ENCODE assay signal across 8 cellular contexts in the genomic region with DNA sequence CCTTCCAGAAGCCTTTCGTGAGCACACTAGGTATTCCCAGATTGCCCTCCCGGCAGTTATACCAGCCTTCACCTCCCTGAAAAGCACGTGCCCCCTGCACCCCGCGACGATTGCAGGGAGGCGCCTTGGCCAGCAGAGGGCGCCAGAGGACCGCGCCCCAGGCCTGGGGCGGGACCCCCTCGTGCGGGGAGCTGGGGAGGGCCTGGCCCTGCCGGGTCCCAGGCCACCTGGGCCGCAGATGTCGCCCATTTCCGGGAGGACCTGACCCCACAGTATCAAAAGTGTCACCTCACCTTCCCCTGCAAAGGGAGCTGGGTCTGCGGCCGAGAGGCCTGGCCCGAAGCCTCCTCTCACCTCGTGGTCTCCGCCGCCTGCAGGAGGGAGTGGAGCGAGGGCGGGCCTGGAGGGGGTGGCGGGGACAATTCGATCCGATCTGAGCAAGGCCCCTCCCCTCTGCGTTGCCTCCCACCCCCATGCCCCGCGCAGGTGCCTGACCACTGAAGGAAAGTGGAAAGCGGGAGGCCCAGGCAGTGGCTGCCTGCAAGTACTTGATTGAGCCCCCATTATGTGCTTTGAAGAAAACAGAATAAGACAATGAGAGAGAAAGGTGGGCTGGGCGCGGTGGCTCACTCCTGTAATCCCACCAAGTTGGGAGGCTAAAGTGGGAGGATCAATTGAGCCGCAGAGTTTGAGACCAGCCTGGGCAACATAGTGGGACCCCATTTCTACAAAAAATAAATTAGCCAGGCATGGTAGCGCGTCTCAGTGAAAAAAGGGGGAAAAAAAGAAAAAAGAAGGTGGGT. TPM values are rescaled to one million over a fixed set of nuclear protein-coding genes. Genes with fewer than 3 reads are reported as not detected.
DNase-seq lines count a peak whose midpoint lies in the region; ATAC-seq, FAIRE-seq and TF ChIP-seq lines count a peak whose summit lies in the region.

No MANE protein-coding gene starts in this region.

- H3K9me3 ChIP-seq in cardiac muscle cell (ENCODE audit: low read depth), result no peaks in the 10 kb centered on the region

- peak; percentile 98 for TF ChIP-seq CTCF in cardiac muscle cell (IDR thresholded peaks at IDR 0.05; ENCODE audit: low read depth, low read length)

- no peaks in the 10 kb centered on the region for H3K27me3 ChIP-seq in cardiac muscle cell

- no peak overlapping the region for H3K27ac ChIP-seq in cardiac muscle cell

- peak overlapping the region; percentile 23 for H3K4me3 ChIP-seq in cardiac muscle cell

- DNase-seq in CD1c-positive myeloid dendritic cell (ENCODE audit: extremely low spot score) (peak; percentile 72), RPMI8226 (peak; percentile 47), cardiac muscle cell (ENCODE audit: low read depth in 1 of 2, low spot score in 1 of 2) (peak; percentile 46 to 75), posterior vena cava (ENCODE audit: low spot score) (peak; percentile 86), urothelium cell line (ENCODE audit: low spot score) (peak; percentile 89), COLO829 (ENCODE audit: low spot score) (no peak)
- DNase-seq in activated gamma-delta T cell treated with anti-CD3 and anti-CD28 coated beads, Interleukin-2, amount 50 U/mL, for 16 hours (ENCODE audit: low read depth), result peak; percentile 54

- FAIRE-seq in urothelium cell line (lab: Jason Lieb, UNC), result peak; percentile 5

- peak; percentile 34 for ATAC-seq in HG03432 (IDR thresholded peaks at IDR 0.05; ENCODE audit: unreplicated experiment)

- H3K4me1 ChIP-seq in cardiac muscle cell (ENCODE audit: low read depth), result peaks cover 4% of the 10 kb centered on the region

- intact Hi-C loops in posterior vena cava (cut with DNase I), result no loop called here

- H3K36me3 ChIP-seq in cardiac muscle cell, result no peaks in the 10 kb centered on the region

RNA-seq across cellular contexts. Expression of a gene that starts 3.5 kb away (rescaled TPM):
- total RNA-seq in cardiac muscle cell, result 6.3 and 13.4 TPM in 2 replicates
- 7.8 and 12.7 TPM in 2 replicates for polyA plus RNA-seq in cardiac muscle cell
- 1 to 10 TPM; 8.6 to 8.9 TPM for total RNA-seq in posterior vena cava

RNA-seq across cellular contexts. Expression of a gene that starts 43.0 kb away (rescaled TPM):
- total RNA-seq in cardiac muscle cell, result 158 and 269 TPM in 2 replicates
- polyA plus RNA-seq in cardiac muscle cell, result 53.0 and 90.3 TPM in 2 replicates
- 10 to 100 TPM; 44.8 to 46.6 TPM for total RNA-seq in posterior vena cava
